In the genomic region with DNA sequence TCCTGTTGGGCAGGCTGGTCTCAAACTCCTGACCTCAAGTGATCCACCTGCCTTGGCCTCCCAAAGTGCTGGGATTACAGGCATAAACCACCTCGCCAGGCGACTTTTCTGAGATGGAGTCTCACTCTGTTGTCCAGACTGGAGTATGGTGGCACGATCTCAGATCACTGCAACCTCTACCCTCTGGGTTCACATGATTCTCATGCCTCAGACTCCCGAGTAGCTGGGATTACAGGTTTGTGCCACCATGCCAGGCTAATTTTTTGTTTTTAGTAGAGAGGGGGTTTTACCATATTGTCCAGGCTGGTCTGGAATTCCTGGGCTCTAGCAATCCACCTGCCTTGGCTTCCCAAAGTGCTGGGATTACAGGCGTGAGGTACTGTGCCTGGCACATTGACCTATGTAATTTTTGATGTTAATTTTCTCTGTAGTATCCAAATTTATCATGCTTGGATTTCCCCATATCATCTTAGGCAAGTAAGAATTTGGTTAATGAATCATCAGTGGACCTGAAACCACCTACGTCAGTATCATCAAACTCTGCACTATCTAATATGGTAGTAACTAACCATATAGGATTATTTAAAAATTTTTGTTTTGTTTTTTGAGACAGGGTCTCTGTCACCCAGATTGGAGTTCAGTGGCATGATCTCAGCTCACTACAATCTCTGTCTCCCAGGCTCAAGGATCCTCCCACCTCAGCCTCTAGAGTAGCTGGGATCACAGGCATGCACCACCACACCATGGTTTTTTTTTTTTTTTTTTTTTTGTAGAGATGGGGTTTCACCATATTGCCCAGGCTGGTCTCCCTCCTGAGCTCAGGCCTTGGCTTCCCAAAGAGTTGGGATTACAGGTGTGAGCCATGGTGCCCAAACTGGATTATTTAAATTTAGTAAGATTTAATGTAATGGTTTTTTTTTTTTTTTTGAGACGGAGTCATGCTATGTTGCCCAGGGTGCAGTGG, we compare ENCODE assay signal across 1 cellular context.
A peak's percentile ranks its signal among the peaks of the same experiment; 100 is the strongest.
TF ChIP-seq lines count a peak whose summit lies in the region.

No MANE protein-coding gene starts in this region.

TF ChIP-seq in HEK293, 187 proteins besides CTCF, POLR2A, EP300 and RAD21:
- TF ChIP-seq, protein P1, sequence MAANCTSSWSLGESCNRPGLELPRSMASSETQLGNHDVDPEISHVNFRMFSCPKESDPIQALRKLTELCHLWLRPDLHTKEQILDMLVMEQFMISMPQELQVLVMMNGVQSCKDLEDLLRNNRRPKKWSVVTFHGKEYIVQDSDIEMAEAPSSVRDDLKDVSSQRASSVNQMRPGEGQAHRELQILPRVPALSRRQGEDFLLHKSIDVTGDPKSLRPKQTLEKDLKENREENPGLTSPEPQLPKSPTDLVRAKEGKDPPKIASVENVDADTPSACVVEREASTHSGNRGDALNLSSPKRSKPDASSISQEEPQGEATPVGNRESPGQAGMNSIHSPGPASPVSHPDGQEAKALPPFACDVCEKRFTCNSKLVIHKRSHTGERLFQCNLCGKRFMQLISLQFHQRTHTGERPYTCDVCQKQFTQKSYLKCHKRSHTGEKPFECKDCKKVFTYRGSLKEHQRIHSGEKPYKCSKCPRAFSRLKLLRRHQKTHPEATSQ (tag by site-specific recombination; IDR thresholded peaks at IDR 0.05): no peak
- 0 out of 2 replicates have a peak, but pooled peaks have one; percentile 32 for TF ChIP-seq ZNF600 (tag by site-specific recombination; IDR thresholded peaks at IDR 0.05)
- no peak for TF ChIP-seq ZNF433 (tag by site-specific recombination; IDR thresholded peaks at IDR 0.05; ENCODE audit: low read depth)
- TF ChIP-seq, protein P2, sequence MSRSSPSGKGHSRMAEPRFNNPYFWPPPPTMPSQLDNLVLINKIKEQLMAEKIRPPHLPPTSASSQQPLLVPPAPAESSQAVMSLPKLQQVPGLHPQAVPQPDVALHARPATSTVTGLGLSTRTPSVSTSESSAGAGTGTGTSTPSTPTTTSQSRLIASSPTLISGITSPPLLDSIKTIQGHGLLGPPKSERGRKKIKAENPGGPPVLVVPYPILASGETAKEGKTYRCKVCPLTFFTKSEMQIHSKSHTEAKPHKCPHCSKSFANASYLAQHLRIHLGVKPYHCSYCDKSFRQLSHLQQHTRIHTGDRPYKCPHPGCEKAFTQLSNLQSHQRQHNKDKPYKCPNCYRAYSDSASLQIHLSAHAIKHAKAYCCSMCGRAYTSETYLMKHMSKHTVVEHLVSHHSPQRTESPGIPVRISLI (tag by site-specific recombination; IDR thresholded peaks at IDR 0.05): peak; percentile 66; the same call in 1 of the 2 replicates
TF ChIP-seq in HEK293: peak in this region for 2.
